In the genomic region with DNA sequence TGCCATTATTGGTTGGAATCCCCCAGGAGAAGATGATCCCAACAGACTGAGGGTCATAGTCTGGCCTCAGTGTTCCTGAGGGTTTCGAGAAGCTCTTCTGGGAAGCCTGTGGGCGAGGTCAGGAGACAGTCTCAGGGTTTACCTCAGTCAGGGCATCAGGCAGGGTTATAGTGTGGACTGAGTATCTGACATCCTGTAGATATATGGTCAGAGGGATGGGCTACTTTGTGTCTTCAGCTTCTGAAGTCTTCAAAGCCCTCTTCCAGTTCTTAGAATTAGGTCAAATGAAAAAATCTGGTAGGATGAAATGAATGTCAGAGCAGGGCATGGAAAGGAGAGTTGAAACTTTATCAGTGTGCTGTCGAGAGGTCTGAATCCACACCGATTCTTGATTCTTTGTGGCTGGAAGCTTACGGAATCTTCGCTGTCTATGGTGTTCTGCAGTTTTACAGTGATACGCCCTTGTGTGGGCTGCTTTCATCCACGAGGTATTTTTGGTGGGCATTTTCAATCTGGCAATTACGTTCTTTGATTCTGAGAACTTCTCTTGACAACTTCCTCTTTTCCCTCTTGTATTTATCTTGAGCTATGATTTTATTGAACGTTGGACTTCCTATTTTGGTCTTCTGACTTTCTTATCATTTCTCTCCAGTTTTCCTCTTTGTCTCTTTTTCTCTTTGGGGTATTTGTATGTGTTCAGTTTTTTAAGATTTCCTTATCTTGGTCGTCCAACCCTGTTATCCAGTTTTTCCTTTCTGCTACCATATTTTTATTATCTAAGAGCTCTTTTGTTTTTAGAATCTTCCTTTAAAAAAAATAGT, we compare ENCODE assay signal across 1 cellular context.
TF ChIP-seq lines count a peak whose summit lies in the region.

No MANE protein-coding gene starts in this region.

TF ChIP-seq in SK-N-SH, 30 proteins besides CTCF, POLR2A, EP300 and RAD21 (continued from another document):
- TF ChIP-seq, protein P1, sequence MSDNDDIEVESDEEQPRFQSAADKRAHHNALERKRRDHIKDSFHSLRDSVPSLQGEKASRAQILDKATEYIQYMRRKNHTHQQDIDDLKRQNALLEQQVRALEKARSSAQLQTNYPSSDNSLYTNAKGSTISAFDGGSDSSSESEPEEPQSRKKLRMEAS (IDR thresholded peaks at IDR 0.05; ENCODE audit: low read depth) = no peak
- TF ChIP-seq SMC3 (IDR thresholded peaks at IDR 0.05; ENCODE audit: low read depth, low read length) (no peak), ELF1 (IDR thresholded peaks at IDR 0.05) (no peak), NRF1 (IDR thresholded peaks at IDR 0.05; ENCODE audit: low read depth, low read length) (no peak)
